1 cellular context compared by ENCODE assay signal in genomic region chr12:13288937-13289643, GRCh38.
TF ChIP-seq lines count a peak whose summit lies in the region.

No MANE protein-coding gene starts in this region.

TF ChIP-seq in IMR-90, 13 proteins besides CTCF, POLR2A, EP300 and RAD21 (continued from another document):
- TF ChIP-seq USF2 (IDR thresholded peaks at IDR 0.05; ENCODE audit: low read depth, low read length) (no peak), FOS (IDR thresholded peaks at IDR 0.05; ENCODE audit: low read depth, low read length) (no peak), ELK1 (IDR thresholded peaks at IDR 0.05; ENCODE audit: borderline replicate concordance, low read depth, low read length) (no peak), MAZ (IDR thresholded peaks at IDR 0.05; ENCODE audit: borderline replicate concordance, low read depth, low read length) (no peak), SMC3 (IDR thresholded peaks at IDR 0.05; ENCODE audit: low read depth, low read length) (no peak)
